12 cellular contexts compared by ENCODE assay signal in genomic region chr20:45359069-45359405, GRCh38. TPM values are rescaled to one million over a fixed set of nuclear protein-coding genes. Genes with fewer than 3 reads are reported as not detected.
A peak's percentile ranks its signal among the peaks of the same experiment; 100 is the strongest.
DNase-seq lines count a peak whose midpoint lies in the region; ATAC-seq, FAIRE-seq and TF ChIP-seq lines count a peak whose summit lies in the region.
"Had no signal": no experiment of that assay in that cellular context is flagged by ENCODE, and none has a peak within 500 bp of the region (broad histone marks: within the 10 kb centered on the region; RNA-seq: fewer than 3 reads in every experiment).

No MANE protein-coding gene starts in this region.

- peak overlapping the region; percentile 91 for H3K27ac ChIP-seq in endothelial cell of umbilical vein (ENCODE audit: insufficient read depth, low read depth, low read length)
- H3K27ac ChIP-seq in lower lobe of right lung = peak overlapping the region; percentile 92
- peak overlapping the region; percentile 27 for H3K27ac ChIP-seq in thymus (ENCODE audit: low read depth)

- intact Hi-C loops in endothelial cell of umbilical vein (cut with micrococcal nuclease) = no loop called here
- intact Hi-C loops in lower lobe of right lung (cut with DNase I) = no loop called here

- H3K9me3 ChIP-seq in endothelial cell of umbilical vein (replicated peaks; ENCODE audit: control insufficient read depth, insufficient read depth, low read length) (no peaks in the 10 kb centered on the region), lower lobe of right lung (no peaks in the 10 kb centered on the region), thymus (ENCODE audit: control insufficient read depth) (no peaks in the 10 kb centered on the region)

- dilution Hi-C loops in endothelial cell of umbilical vein (cut with MboI; ENCODE audit: extremely low pct_ligation_motif_present, low sequenced_read_pairs) = no loop called here

- H3K9ac ChIP-seq in endothelial cell of umbilical vein (replicated peaks; ENCODE audit: extremely low read depth, insufficient read depth, low read length) = peak overlapping the region; percentile 70

- FAIRE-seq in endothelial cell of umbilical vein (lab: Jason Lieb, UNC) = no peak

- no TSS peak for BruUV-seq in endothelial cell of umbilical vein (replicated peaks; lab: Mats Ljungman, UMichigan)

- no peaks in the 10 kb centered on the region for H3K36me3 ChIP-seq in endothelial cell of umbilical vein (ENCODE audit: control insufficient read depth in 2 of 2, extremely low read depth in 1 of 2, insufficient read depth in 2 of 2, low read length in 2 of 2)
- H3K36me3 ChIP-seq in lower lobe of right lung = no peaks in the 10 kb centered on the region
- no peaks in the 10 kb centered on the region for H3K36me3 ChIP-seq in thymus (ENCODE audit: control insufficient read depth, insufficient read depth)

- peaks cover 7% of the 10 kb centered on the region for H3K79me2 ChIP-seq in endothelial cell of umbilical vein (ENCODE audit: control insufficient read depth, insufficient read depth, low read length)

- TF ChIP-seq CTCF in endothelial cell of umbilical vein (IDR thresholded peaks at IDR 0.05; ENCODE audit: extremely low read depth in 1 of 2, insufficient read depth in 1 of 2, low read depth in 1 of 2, low read length in 2 of 2) (no peak), lower lobe of right lung (IDR thresholded peaks at IDR 0.05) (no peak)

- DNase-seq in RPMI7951 (ENCODE audit: low read depth) (peak; percentile 82), endothelial cell of umbilical vein (ENCODE audit: low read depth, low spot score) (peak; percentile 59), lower lobe of right lung (peak; percentile 81), dedifferentiated amniotic fluid mesenchymal stem cell (ENCODE audit: extremely low spot score) (no peak), DMS 273 (lab: John Stamatoyannopoulos, UW; ENCODE audit: unreplicated experiment) (no peak)
- DNase-seq: activated CD4-positive, CD25-positive, alpha-beta regulatory T cell treated with anti-CD3 and anti-CD28 coated beads, Interleukin-2, amount 50 U/mL, for 72 hours; activated naive CD8-positive, alpha-beta T cell treated with anti-CD3 and anti-CD28 coated beads, Interleukin-2, amount 10 ng/mL, durations not matched to agents 7 days and 5 days; head of caudate nucleus had no signal

- H3K9me1 ChIP-seq in endothelial cell of umbilical vein (replicated peaks; ENCODE audit: control insufficient read depth, extremely low read depth, insufficient read depth, low read length) = no peaks in the 10 kb centered on the region

- peak; percentile 57 to 68 for ATAC-seq in lower lobe of right lung
- ATAC-seq in GM21447 (IDR thresholded peaks at IDR 0.05; ENCODE audit: unreplicated experiment) = no peak
- no peak for ATAC-seq in GM21381 (IDR thresholded peaks at IDR 0.05; ENCODE audit: unreplicated experiment)

- no peak overlapping the region for H2AFZ ChIP-seq in endothelial cell of umbilical vein (ENCODE audit: low read depth, low read length)

- H3K4me3 ChIP-seq in endothelial cell of umbilical vein (replicated peaks in 1 of 3; ENCODE audit: insufficient read depth in 1 of 3, low read depth in 1 of 3, low read length in 3 of 3) (no peak overlapping the region), lower lobe of right lung (no peak overlapping the region), thymus (ENCODE audit: low read length) (no peak overlapping the region)

- peak overlapping the region; percentile 28 for H3K4me2 ChIP-seq in endothelial cell of umbilical vein (ENCODE audit: insufficient read depth, low read length)

- H3K27me3 ChIP-seq in endothelial cell of umbilical vein (ENCODE audit: control insufficient read depth in 2 of 2, insufficient read depth in 2 of 2, low read length in 2 of 2) = no peaks in the 10 kb centered on the region
- no peaks in the 10 kb centered on the region for H3K27me3 ChIP-seq in lower lobe of right lung (ENCODE audit: low read depth)
- H3K27me3 ChIP-seq in thymus (ENCODE audit: control insufficient read depth, insufficient read depth) = no peaks in the 10 kb centered on the region

- CTCF ChIA-PET in endothelial cell of umbilical vein (lab: Charles Lee) = interaction anchor here (0.8 to 8.3 kb wide), 10 partner anchors 11 to 412 kb away, joined by 3 to 111 read pairs (median 9); partner anchors contain the start of gene SDC4

- POLR2A ChIA-PET in endothelial cell of umbilical vein (lab: Charles Lee) = interaction anchor here (0.7 to 5.6 kb wide), 2 partner anchors 11 to 78 kb away, joined by 3 to 52 read pairs; partner anchors contain the start of gene SDC4

- peaks cover 42% of the 10 kb centered on the region for H3K4me1 ChIP-seq in endothelial cell of umbilical vein (ENCODE audit: control insufficient read depth, extremely low read depth, insufficient read depth, low read length)
- peaks cover 62% of the 10 kb centered on the region for H3K4me1 ChIP-seq in lower lobe of right lung
- peaks cover 4% of the 10 kb centered on the region for H3K4me1 ChIP-seq in thymus (ENCODE audit: control insufficient read depth, insufficient read depth, low read length)

- WGBS in thymus = 95% methylated on average over 7 of the region's 7 CpGs

- no peak for TF ChIP-seq POLR2A in endothelial cell of umbilical vein (IDR thresholded peaks at IDR 0.05; ENCODE audit: low read depth, low read length)

- H4K20me1 ChIP-seq in endothelial cell of umbilical vein (replicated peaks; ENCODE audit: control insufficient read depth, extremely low read depth, insufficient read depth, low read length) = no peaks in the 10 kb centered on the region

TF ChIP-seq in endothelial cell of umbilical vein, 7 proteins besides CTCF, POLR2A, EP300 and RAD21 (continues in another document):
- no peak for TF ChIP-seq POLR2AphosphoS5 (IDR thresholded peaks at IDR 0.05; ENCODE audit: insufficient read depth, low read depth, low read length)

RNA-seq across cellular contexts. Expression of gene SYS1, which starts 3.9 kb away (rescaled TPM):
- 29.2 and 33.7 TPM in 2 replicates for total RNA-seq in RPMI7951 (2014; rRNA removed; shearing (Covaris generic))
- 22.3 and 27.4 TPM in 2 replicates for total RNA-seq in endothelial cell of umbilical vein
- 79.6 and 91.8 TPM in 2 replicates for polyA plus RNA-seq in endothelial cell of umbilical vein
- 45.7 and 47.1 TPM in 2 replicates for polyA plus RNA-seq in endothelial cell of umbilical vein (2011; cell fraction: cytosol; rRNA removed)
- 27.8 and 30.1 TPM in 2 replicates for polyA plus RNA-seq in endothelial cell of umbilical vein (2011; cell fraction: nucleus; rRNA removed)
- polyA plus RNA-seq in endothelial cell of umbilical vein (2012) = 21.2 and 22.0 TPM in 2 replicates
- polyA minus RNA-seq in endothelial cell of umbilical vein = 65.4 and 73.2 TPM in 2 replicates
- 34.8 TPM for polyA minus RNA-seq in endothelial cell of umbilical vein (2011; cell fraction: cytosol; rRNA and poly(A)+ RNA removed)
- 34.8 and 36.4 TPM in 2 replicates for polyA minus RNA-seq in endothelial cell of umbilical vein (2011; cell fraction: nucleus; rRNA and poly(A)+ RNA removed)
- total RNA-seq in lower lobe of right lung = 69.3 TPM
- polyA plus RNA-seq in thymus = 19.7 TPM

RNA-seq across cellular contexts. Expression of gene SDC4, which starts 10.8 kb away (rescaled TPM):
- 88.2 and 103 TPM in 2 replicates for total RNA-seq in RPMI7951 (2014; rRNA removed; shearing (Covaris generic))
- 28.7 and 32.0 TPM in 2 replicates for total RNA-seq in endothelial cell of umbilical vein
- polyA plus RNA-seq in endothelial cell of umbilical vein = 23.1 and 26.3 TPM in 2 replicates
- polyA plus RNA-seq in endothelial cell of umbilical vein (2011; cell fraction: cytosol; rRNA removed) = 21.9 and 24.6 TPM in 2 replicates
- polyA plus RNA-seq in endothelial cell of umbilical vein (2011; cell fraction: nucleus; rRNA removed) = 12.5 and 13.1 TPM in 2 replicates
- polyA plus RNA-seq in endothelial cell of umbilical vein (2012) = 39.6 and 39.9 TPM in 2 replicates
- polyA minus RNA-seq in endothelial cell of umbilical vein = 35.6 and 41.7 TPM in 2 replicates
- 39.9 TPM for polyA minus RNA-seq in endothelial cell of umbilical vein (2011; cell fraction: cytosol; rRNA and poly(A)+ RNA removed)
- 5.9 and 7.6 TPM in 2 replicates for polyA minus RNA-seq in endothelial cell of umbilical vein (2011; cell fraction: nucleus; rRNA and poly(A)+ RNA removed)
- total RNA-seq in lower lobe of right lung = 259 TPM
- 18.9 TPM for polyA plus RNA-seq in thymus

RNA-seq across cellular contexts. Expression of gene TP53TG5, which starts 19.1 kb away (rescaled TPM):
- total RNA-seq in RPMI7951 (2014; rRNA removed; shearing (Covaris generic)) = not detected in 2 replicates
- total RNA-seq in endothelial cell of umbilical vein = not detected in 2 replicates
- not detected in 2 replicates for polyA plus RNA-seq in endothelial cell of umbilical vein
- not detected in 2 replicates for polyA plus RNA-seq in endothelial cell of umbilical vein (2011; cell fraction: cytosol; rRNA removed)
- not detected in 2 replicates for polyA plus RNA-seq in endothelial cell of umbilical vein (2011; cell fraction: nucleus; rRNA removed)
- polyA plus RNA-seq in endothelial cell of umbilical vein (2012) = 0.12 and 0.22 TPM in 2 replicates
- polyA minus RNA-seq in endothelial cell of umbilical vein = not detected in 2 replicates
- not detected for polyA minus RNA-seq in endothelial cell of umbilical vein (2011; cell fraction: cytosol; rRNA and poly(A)+ RNA removed)
- not detected in 2 replicates for polyA minus RNA-seq in endothelial cell of umbilical vein (2011; cell fraction: nucleus; rRNA and poly(A)+ RNA removed)
- total RNA-seq in lower lobe of right lung = not detected
- 0.27 TPM for polyA plus RNA-seq in thymus
- total RNA-seq: activated naive CD8-positive, alpha-beta T cell treated with anti-CD3 and anti-CD28 coated beads, Interleukin-2, amount 10 ng/mL, durations not matched to agents 7 days and 5 days; pulmonary artery endothelial cell had no signal

RNA-seq across cellular contexts. Expression of gene DBNDD2, which starts 49.1 kb away (rescaled TPM):
- total RNA-seq in RPMI7951 (2014; rRNA removed; shearing (Covaris generic)) = 10.1 and 12.5 TPM in 2 replicates
- total RNA-seq in endothelial cell of umbilical vein = 15.6 and 16.3 TPM in 2 replicates
- polyA plus RNA-seq in endothelial cell of umbilical vein = 27.9 and 28.7 TPM in 2 replicates
- 19.5 and 20.9 TPM in 2 replicates for polyA plus RNA-seq in endothelial cell of umbilical vein (2011; cell fraction: cytosol; rRNA removed)
- polyA plus RNA-seq in endothelial cell of umbilical vein (2011; cell fraction: nucleus; rRNA removed) = 9.2 and 9.7 TPM in 2 replicates
- polyA plus RNA-seq in endothelial cell of umbilical vein (2012) = 8.6 and 12.3 TPM in 2 replicates
- polyA minus RNA-seq in endothelial cell of umbilical vein = 11.2 and 16.2 TPM in 2 replicates
- polyA minus RNA-seq in endothelial cell of umbilical vein (2011; cell fraction: cytosol; rRNA and poly(A)+ RNA removed) = 1.8 TPM
- 4.0 and 4.8 TPM in 2 replicates for polyA minus RNA-seq in endothelial cell of umbilical vein (2011; cell fraction: nucleus; rRNA and poly(A)+ RNA removed)
- total RNA-seq in lower lobe of right lung = 82.2 TPM
- 54.2 TPM for polyA plus RNA-seq in thymus

RNA-seq across cellular contexts. Expression of gene MATN4, which starts 50.9 kb away (rescaled TPM):
- 0.10 TPM in 1 of 2 replicates, not detected in the other for total RNA-seq in RPMI7951 (2014; rRNA removed; shearing (Covaris generic))
- total RNA-seq in endothelial cell of umbilical vein (0.14 TPM in 1 of 2 replicates, not detected in the other), lower lobe of right lung (not detected)
- polyA plus RNA-seq in endothelial cell of umbilical vein (0.10 and 0.11 TPM in 2 replicates), thymus (0.14 TPM)
- 0.03 TPM in 1 of 2 replicates, not detected in the other for polyA plus RNA-seq in endothelial cell of umbilical vein (2011; cell fraction: cytosol; rRNA removed)
- polyA plus RNA-seq in endothelial cell of umbilical vein (2011; cell fraction: nucleus; rRNA removed) = not detected in 2 replicates
- not detected in 2 replicates for polyA plus RNA-seq in endothelial cell of umbilical vein (2012)
- 0.11 and 0.17 TPM in 2 replicates for polyA minus RNA-seq in endothelial cell of umbilical vein
- polyA minus RNA-seq in endothelial cell of umbilical vein (2011; cell fraction: cytosol; rRNA and poly(A)+ RNA removed) = not detected
- not detected in 2 replicates for polyA minus RNA-seq in endothelial cell of umbilical vein (2011; cell fraction: nucleus; rRNA and poly(A)+ RNA removed)
- total RNA-seq: pulmonary artery endothelial cell had no signal

Comparison
In these comparisons a context has a peak if more than half of its experiments do, and no peak if none do; other contexts are left out.
1. DNase-seq: peak in RPMI7951 (single experiment), endothelial cell of umbilical vein (single experiment) and lower lobe of right lung (single experiment); none in dedifferentiated amniotic fluid mesenchymal stem cell (single experiment) and DMS 273 (single experiment).
2. H3K27ac ChIP-seq: peak in every context shown above with its lines; median percentile 92 in lower lobe of right lung; 91 in endothelial cell of umbilical vein; 27 in thymus.
3. ATAC-seq: peak in lower lobe of right lung (2 of 2); none in GM21447 (single experiment) and GM21381 (single experiment).